8 cellular contexts compared by ENCODE assay signal in genomic region chr12:121399391-121400331, GRCh38. TPM values are rescaled to one million over a fixed set of nuclear protein-coding genes. Genes with fewer than 3 reads are reported as not detected.
DNase-seq lines count a peak whose midpoint lies in the region; ATAC-seq, FAIRE-seq and TF ChIP-seq lines count a peak whose summit lies in the region.

A gene with protein sequence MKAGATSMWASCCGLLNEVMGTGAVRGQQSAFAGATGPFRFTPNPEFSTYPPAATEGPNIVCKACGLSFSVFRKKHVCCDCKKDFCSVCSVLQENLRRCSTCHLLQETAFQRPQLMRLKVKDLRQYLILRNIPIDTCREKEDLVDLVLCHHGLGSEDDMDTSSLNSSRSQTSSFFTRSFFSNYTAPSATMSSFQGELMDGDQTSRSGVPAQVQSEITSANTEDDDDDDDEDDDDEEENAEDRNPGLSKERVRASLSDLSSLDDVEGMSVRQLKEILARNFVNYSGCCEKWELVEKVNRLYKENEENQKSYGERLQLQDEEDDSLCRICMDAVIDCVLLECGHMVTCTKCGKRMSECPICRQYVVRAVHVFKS (plus strand): TSS chr12:121400118. CDS start chr12:121400213, 95 bp downstream.

- peaks cover 22% of the 10 kb centered on the region for H3K36me3 ChIP-seq in OCI-LY7 (ENCODE audit: insufficient read depth, low read length)

- H3K27ac Mint-ChIP-seq in endothelial cell (ENCODE audit: unreplicated experiment) = peak within 1 kb of the TSS; percentile 99

- H3K4me3 Mint-ChIP-seq in endothelial cell (ENCODE audit: unreplicated experiment) = peak within 1 kb of the TSS; percentile 99

- peaks cover 55% of the 10 kb centered on the region for H3K79me2 ChIP-seq in OCI-LY7 (ENCODE audit: insufficient read depth, low read depth, low read length)

- CTCF ChIA-PET in OCI-LY7 (lab: Charles Lee; ENCODE audit: unreplicated experiment) = interaction anchor here (1.3 kb wide), 1 partner anchor 48 kb away, joined by 5 read pairs; the partner anchor contains the start of gene ANAPC5

- DNase-seq in D721Med (ENCODE audit: insufficient read length, low spot score) = peak; percentile 58
- DNase-seq in HuH-7.5 (ENCODE audit: low spot score) = peak; percentile 82
- peak; percentile 99 for DNase-seq in OCI-LY7 (ENCODE audit: low spot score)
- DNase-seq in activated T-cell treated with anti-CD3 and anti-CD28 coated beads for 1 hour (ENCODE audit: low read depth) = peak; percentile 97
- peak; percentile 96 for DNase-seq in endothelial cell (ENCODE audit: low spot score)
- DNase-seq in midbrain (lab: John Stamatoyannopoulos, UW) = peak; percentile 98
- DNase-seq in stimulated activated CD8-positive, alpha-beta memory T cell treated with anti-CD3 and anti-CD28 coated beads, Interleukin-2, amount 100 ng/mL, for 1 hour (ENCODE audit: low read depth in 2 of 2) = peak; percentile 96

- intact Hi-C loops in OCI-LY7 (cut with micrococcal nuclease; ENCODE audit: unreplicated experiment) = loop anchor here (1.0 kb wide), 3 partner anchors 26 to 67 kb away; partner anchors contain the start of gene ANAPC5

- FAIRE-seq in D721Med (lab: Jason Lieb, UNC) = no peak

- H3K27ac ChIP-seq in OCI-LY7 (ENCODE audit: low read depth, low read length, poor library complexity, severe bottlenecking) = peak within 1 kb of the TSS; percentile 84

- H3K9me3 ChIP-seq in OCI-LY7 (ENCODE audit: low read length) = no peaks in the 10 kb centered on the region

- H3K4me3 ChIP-seq in OCI-LY7 (ENCODE audit: low read depth, low read length, poor library complexity, severe bottlenecking) = peak within 1 kb of the TSS; percentile 93

- POLR2A ChIA-PET in OCI-LY7 (lab: Charles Lee) = interaction anchor here (0.6 to 3.8 kb wide), 7 partner anchors 17 to 180 kb away, joined by 3 to 37 read pairs (median 7); partner anchors contain the start of gene ANAPC5

- H4K20me1 ChIP-seq in OCI-LY7 (ENCODE audit: insufficient read depth, low read length) = peaks cover 11% of the 10 kb centered on the region; the same call in 1 of the 2 replicates

- peak within 1 kb of the TSS; percentile 44; the same call in 1 of the 2 replicates for H2AFZ ChIP-seq in OCI-LY7 (ENCODE audit: low read length)

- peaks cover 4% of the 10 kb centered on the region for H3K27me3 Mint-ChIP-seq in endothelial cell (ENCODE audit: unreplicated experiment)

- peaks cover 3% of the 10 kb centered on the region for H3K36me3 Mint-ChIP-seq in endothelial cell (ENCODE audit: low read depth, unreplicated experiment)

- H3K4me1 ChIP-seq in OCI-LY7 (ENCODE audit: insufficient read depth, low read length, poor library complexity, severe bottlenecking) = peaks cover 22% of the 10 kb centered on the region

- TF ChIP-seq CTCF in D721Med (IDR thresholded peaks at IDR 0.05; ENCODE audit: insufficient read depth, missing control alignments) = no peak
- no peak for TF ChIP-seq CTCF in OCI-LY7 (conservative IDR thresholded peaks at IDR 0.05; ENCODE audit: low read length)
- TF ChIP-seq CTCF in endothelial cell (IDR thresholded peaks at IDR 0.05; ENCODE audit: unreplicated experiment) = no peak

- peaks cover 17% of the 10 kb centered on the region for H3K4me1 Mint-ChIP-seq in endothelial cell (ENCODE audit: unreplicated experiment)

- peak; percentile 88 for ATAC-seq in GM21526 (IDR thresholded peaks at IDR 0.05; ENCODE audit: low FRiP score, unreplicated experiment)

- H3K9me3 Mint-ChIP-seq in endothelial cell (ENCODE audit: unreplicated experiment) = no peaks in the 10 kb centered on the region

- BruUV-seq in OCI-LY7 (replicated peaks; lab: Mats Ljungman, UMichigan) = TSS peak; percentile 97

- H3K9me2 ChIP-seq in OCI-LY7 (ENCODE audit: insufficient read depth, low read length) = no peaks in the 10 kb centered on the region

- H3K4me2 ChIP-seq in OCI-LY7 (ENCODE audit: low read length) = peak within 1 kb of the TSS; percentile 91

RNA-seq across cellular contexts. Expression of the gene that starts here (rescaled TPM):
- total RNA-seq in OCI-LY7 (2014; rRNA removed; shearing (Covaris generic)) = 145 and 173 TPM in 2 replicates
- 85.4 and 87.8 TPM in 2 replicates for total RNA-seq in OCI-LY7 (2022)
- 46.5 TPM for total RNA-seq in endothelial cell (ENCODE audit: unreplicated experiment)

Comparison
In these comparisons a context has a peak if more than half of its experiments do, and no peak if none do; other contexts are left out.
1. Peak in every context shown above with its lines: DNase-seq, ATAC-seq, H3K4me3 ChIP-seq and H3K27ac ChIP-seq.